In the genomic region with DNA sequence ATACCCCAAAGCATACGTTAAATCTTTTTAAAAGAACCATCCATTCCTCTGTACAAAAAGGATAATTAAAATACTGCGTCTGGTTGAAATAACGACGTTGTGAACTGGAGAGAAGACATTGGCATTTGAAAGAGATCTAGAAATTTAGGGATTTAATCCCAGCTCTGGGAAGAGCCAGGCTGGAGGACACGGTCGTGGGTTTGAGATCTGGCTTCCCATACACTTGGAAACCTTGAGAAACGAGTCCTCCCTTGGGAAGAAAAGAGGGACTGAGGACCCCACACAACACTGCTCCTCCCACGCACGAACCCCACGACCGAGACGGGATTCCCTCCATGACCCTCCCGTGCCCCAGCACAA, we compare ENCODE assay signal across 8 cellular contexts. TPM values are rescaled to one million over a fixed set of nuclear protein-coding genes. Genes with fewer than 3 reads are reported as not detected.
A peak's percentile ranks its signal among the peaks of the same experiment; 100 is the strongest.
DNase-seq lines count a peak whose midpoint lies in the region; ATAC-seq and TF ChIP-seq lines count a peak whose summit lies in the region.

No MANE protein-coding gene starts in this region.

- no peak overlapping the region for H3K27ac ChIP-seq in iPS-18a (ENCODE audit: low read length)

- no peaks in the 10 kb centered on the region for H3K36me3 ChIP-seq in iPS-18a (ENCODE audit: control insufficient read depth, low read depth, low read length)

- DNase-seq in HFF-Myc (ENCODE audit: extremely low read depth, low read depth) (no peak), middle frontal gyrus (ENCODE audit: extremely low spot score, low spot score) (no peak), NCI-H187 treated with DMSO at 0.1 percent for 48 hours (lab: John Stamatoyannopoulos, UW) (no peak), Ammon's horn (ENCODE audit: low spot score) (no peak)
- DNase-seq in activated CD4-positive, alpha-beta memory T cell treated with anti-CD3 and anti-CD28 coated beads, Interleukin-2, amount 10 ng/mL, durations not matched to agents 7 days and 5 days: no peak
- DNase-seq in stimulated activated effector memory CD8-positive, alpha-beta T cell treated with anti-CD3 and anti-CD28 coated beads, Interleukin-12 subunit alpha, Interleukin-12 subunit beta, amount 100 ng/mL, for 72 hours (ENCODE audit: low spot score in 2 of 2): no peak

- no peak for ATAC-seq in stimulated activated effector memory CD8-positive, alpha-beta T cell treated with anti-CD3 and anti-CD28 coated beads, Interleukin-12 subunit alpha, Interleukin-12 subunit beta, amount 100 ng/mL, for 72 hours
- ATAC-seq in GM19395 (IDR thresholded peaks at IDR 0.05; ENCODE audit: unreplicated experiment): no peak

- no peak for TF ChIP-seq CTCF in HFF-Myc (IDR thresholded peaks at IDR 0.05; ENCODE audit: low read depth, low read length, missing control alignments)

- CTCF ChIA-PET in activated CD4-positive, alpha-beta memory T cell treated with anti-CD3 and anti-CD28 coated beads, Interleukin-2, amount 10 ng/mL, durations not matched to agents 7 days and 5 days (lab: Charles Lee): interaction anchor here (0.7 kb wide), 1 partner anchor 28 kb away, joined by 3 read pairs; no protein-coding TSS in a partner anchor

- peak overlapping the region; percentile 62 for H3K4me3 ChIP-seq in HFF-Myc (replicated peaks; ENCODE audit: low read depth, low read length)
- H3K4me3 ChIP-seq in iPS-18a (ENCODE audit: low read length): peak overlapping the region; percentile 72

- H3K4me1 ChIP-seq in iPS-18a (ENCODE audit: control insufficient read depth, low read depth, low read length): peaks cover 6% of the 10 kb centered on the region

- POLR2A ChIA-PET in activated CD4-positive, alpha-beta memory T cell treated with anti-CD3 and anti-CD28 coated beads, Interleukin-2, amount 10 ng/mL, durations not matched to agents 7 days and 5 days (lab: Charles Lee): interaction anchor here (0.6 to 1.7 kb wide), 4 partner anchors 11 to 151 kb away, joined by 4 to 8 read pairs (median 5); a partner anchor contains a TSS

- peaks cover 8% of the 10 kb centered on the region for H3K36me3 Mint-ChIP-seq in activated CD4-positive, alpha-beta memory T cell treated with anti-CD3 and anti-CD28 coated beads, Interleukin-2, amount 10 ng/mL, durations not matched to agents 7 days and 5 days (ENCODE audit: low read depth)
- H3K36me3 Mint-ChIP-seq in stimulated activated effector memory CD8-positive, alpha-beta T cell treated with anti-CD3 and anti-CD28 coated beads, Interleukin-12 subunit alpha, Interleukin-12 subunit beta, amount 100 ng/mL, for 72 hours: no peaks in the 10 kb centered on the region

- H3K9me3 ChIP-seq in iPS-18a (ENCODE audit: control insufficient read depth, low read depth, low read length): no peaks in the 10 kb centered on the region

- H3K4me3 Mint-ChIP-seq in activated CD4-positive, alpha-beta memory T cell treated with anti-CD3 and anti-CD28 coated beads, Interleukin-2, amount 10 ng/mL, durations not matched to agents 7 days and 5 days: peak overlapping the region; percentile 86
- peak overlapping the region; percentile 88 for H3K4me3 Mint-ChIP-seq in stimulated activated effector memory CD8-positive, alpha-beta T cell treated with anti-CD3 and anti-CD28 coated beads, Interleukin-12 subunit alpha, Interleukin-12 subunit beta, amount 100 ng/mL, for 72 hours

- H3K27me3 Mint-ChIP-seq in activated CD4-positive, alpha-beta memory T cell treated with anti-CD3 and anti-CD28 coated beads, Interleukin-2, amount 10 ng/mL, durations not matched to agents 7 days and 5 days: no peaks in the 10 kb centered on the region

- H3K9ac ChIP-seq in iPS-18a (ENCODE audit: low read length): peak overlapping the region; percentile 55

- no peak overlapping the region for H3K27ac Mint-ChIP-seq in activated CD4-positive, alpha-beta memory T cell treated with anti-CD3 and anti-CD28 coated beads, Interleukin-2, amount 10 ng/mL, durations not matched to agents 7 days and 5 days
- H3K27ac Mint-ChIP-seq in stimulated activated effector memory CD8-positive, alpha-beta T cell treated with anti-CD3 and anti-CD28 coated beads, Interleukin-12 subunit alpha, Interleukin-12 subunit beta, amount 100 ng/mL, for 72 hours: peak overlapping the region; percentile 91

- H3K27me3 ChIP-seq in iPS-18a (ENCODE audit: control insufficient read depth, insufficient read depth, low read length): peaks cover 11% of the 10 kb centered on the region

- peaks cover 10% of the 10 kb centered on the region for H3K9me3 Mint-ChIP-seq in activated CD4-positive, alpha-beta memory T cell treated with anti-CD3 and anti-CD28 coated beads, Interleukin-2, amount 10 ng/mL, durations not matched to agents 7 days and 5 days
- H3K9me3 Mint-ChIP-seq in stimulated activated effector memory CD8-positive, alpha-beta T cell treated with anti-CD3 and anti-CD28 coated beads, Interleukin-12 subunit alpha, Interleukin-12 subunit beta, amount 100 ng/mL, for 72 hours: no peaks in the 10 kb centered on the region

- H3K4me1 Mint-ChIP-seq in activated CD4-positive, alpha-beta memory T cell treated with anti-CD3 and anti-CD28 coated beads, Interleukin-2, amount 10 ng/mL, durations not matched to agents 7 days and 5 days: peaks cover 26% of the 10 kb centered on the region
- peaks cover 21% of the 10 kb centered on the region for H3K4me1 Mint-ChIP-seq in stimulated activated effector memory CD8-positive, alpha-beta T cell treated with anti-CD3 and anti-CD28 coated beads, Interleukin-12 subunit alpha, Interleukin-12 subunit beta, amount 100 ng/mL, for 72 hours

RNA-seq across cellular contexts. Expression of a gene that starts 0.6 kb away (rescaled TPM):
- total RNA-seq in activated CD4-positive, alpha-beta memory T cell treated with anti-CD3 and anti-CD28 coated beads, Interleukin-2, amount 10 ng/mL, durations not matched to agents 7 days and 5 days: 1 to 10 TPM; 1.8 to 3.0 TPM

RNA-seq across cellular contexts. Expression of a gene that starts 43.2 kb away (rescaled TPM):
- total RNA-seq in activated CD4-positive, alpha-beta memory T cell treated with anti-CD3 and anti-CD28 coated beads, Interleukin-2, amount 10 ng/mL, durations not matched to agents 7 days and 5 days: 1 to 10 TPM; 4.9 to 5.2 TPM
